Comparison of ENCODE assay signal across 8 cellular contexts in genomic region chr14:55128386-55129085, GRCh38. TPM values are rescaled to one million over a fixed set of nuclear protein-coding genes. Genes with fewer than 3 reads are reported as not detected.
DNase-seq lines count a peak whose midpoint lies in the region; ATAC-seq and TF ChIP-seq lines count a peak whose summit lies in the region.

No MANE protein-coding gene starts in this region.

- H3K27ac ChIP-seq in SU-DHL-6 (ENCODE audit: low read depth, low read length) = no peak overlapping the region

- no peak for TF ChIP-seq CTCF in SU-DHL-6 (IDR thresholded peaks at IDR 0.05; ENCODE audit: insufficient read depth, low read length, poor library complexity, severe bottlenecking)
- no peak for TF ChIP-seq CTCF in fibroblast of the aortic adventitia (IDR thresholded peaks at IDR 0.05; ENCODE audit: insufficient read depth, low read length)
- no peak for TF ChIP-seq CTCF in retinal pigment epithelial cell (conservative IDR thresholded peaks at IDR 0.05; ENCODE audit: low read depth, low read length)

- H2AFZ ChIP-seq in SU-DHL-6 (ENCODE audit: low read depth, low read length, severe bottlenecking) = peak overlapping the region; percentile 88

- H3K9me3 ChIP-seq in SU-DHL-6 (ENCODE audit: insufficient read depth, low read length) = no peaks in the 10 kb centered on the region

- peak overlapping the region; percentile 60 for H3K9ac ChIP-seq in SU-DHL-6 (ENCODE audit: low read length)

- peak overlapping the region; percentile 71 for H3K4me2 ChIP-seq in SU-DHL-6 (ENCODE audit: low read depth, low read length, poor library complexity, severe bottlenecking)

- no peaks in the 10 kb centered on the region for H3K36me3 ChIP-seq in SU-DHL-6 (ENCODE audit: low read length)

- no peaks in the 10 kb centered on the region for H3K27me3 ChIP-seq in SU-DHL-6 (ENCODE audit: low read length)

- H3F3A ChIP-seq in SU-DHL-6 (ENCODE audit: insufficient read depth) = peaks cover 9% of the 10 kb centered on the region

- H3K9me2 ChIP-seq in SU-DHL-6 (replicated peaks; ENCODE audit: insufficient read depth, low read length) = no peaks in the 10 kb centered on the region

- no peaks in the 10 kb centered on the region for H3K79me2 ChIP-seq in SU-DHL-6 (ENCODE audit: insufficient read depth, low read length)

- no peak for DNase-seq in fibroblast of the aortic adventitia (ENCODE audit: low read depth)
- DNase-seq in retinal pigment epithelial cell (ENCODE audit: low read depth) = no peak
- no peak for DNase-seq in NCI-H187 (lab: John Stamatoyannopoulos, UW)
- DNase-seq in NCI-H748 (lab: John Stamatoyannopoulos, UW; ENCODE audit: unreplicated experiment) = no peak
- no peak for DNase-seq in DMS53 (lab: John Stamatoyannopoulos, UW)

- no peaks in the 10 kb centered on the region for H4K20me1 ChIP-seq in SU-DHL-6 (ENCODE audit: low read depth, low read length)

- no peak for ATAC-seq in GM19324 (IDR thresholded peaks at IDR 0.05; ENCODE audit: low FRiP score, unreplicated experiment)

- H3K4me3 ChIP-seq in GM08714 (ENCODE audit: low read length) (peak overlapping the region; percentile 69; the same call in 1 of the 2 replicates), SU-DHL-6 (ENCODE audit: insufficient read depth, low read length, poor library complexity, severe bottlenecking) (peak overlapping the region; percentile 57), fibroblast of the aortic adventitia (ENCODE audit: low read depth, low read length) (peak overlapping the region; percentile 91), retinal pigment epithelial cell (ENCODE audit: low read length) (peak overlapping the region; percentile 47)

RNA-seq across cellular contexts. Expression of gene LGALS3, which starts 0.5 kb away (rescaled TPM):
- total RNA-seq in fibroblast of the aortic adventitia (ENCODE audit: low replicate concordance) = 83.3 and 475 TPM in 2 replicates
